In the genomic region with DNA sequence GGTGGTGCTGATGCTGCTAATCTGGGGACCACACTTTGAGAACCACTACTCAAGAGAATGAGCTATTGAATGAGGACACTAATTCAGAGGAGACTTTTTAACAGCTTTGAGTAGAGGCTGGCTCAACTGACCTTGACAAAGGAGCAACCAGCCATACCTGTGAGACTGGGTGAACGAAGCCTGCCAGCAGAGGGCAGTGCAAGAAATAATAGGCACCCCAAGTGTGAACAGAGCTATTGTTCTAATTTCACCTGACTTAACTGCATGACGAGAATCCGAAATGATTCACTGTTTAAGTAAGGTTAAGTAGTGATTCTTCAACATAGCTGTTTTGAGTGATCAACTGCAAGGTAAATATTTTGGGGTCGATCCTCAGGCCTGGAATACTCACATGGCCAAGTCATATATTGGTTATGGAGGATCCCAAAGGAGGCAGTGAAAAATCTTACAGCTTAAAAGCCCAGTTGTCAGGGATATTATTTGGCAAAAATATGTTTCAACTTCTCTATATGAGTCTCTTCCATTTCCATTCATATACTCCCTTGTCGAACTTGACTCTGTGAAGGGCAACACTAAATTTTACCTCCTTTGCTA, we compare ENCODE assay signal across 8 cellular contexts.
DNase-seq lines count a peak whose midpoint lies in the region; ATAC-seq, FAIRE-seq and TF ChIP-seq lines count a peak whose summit lies in the region.

No MANE protein-coding gene starts in this region.

- no peak overlapping the region for H3K27ac Mint-ChIP-seq in activated T-cell treated with anti-CD3 and anti-CD28 coated beads, Interleukin-2, amount 50 U/mL, for 24 hours

- H3K27me3 Mint-ChIP-seq in activated T-cell treated with anti-CD3 and anti-CD28 coated beads, Interleukin-2, amount 50 U/mL, for 24 hours, result no peaks in the 10 kb centered on the region

- TF ChIP-seq POLR2A in GM12891 (IDR thresholded peaks at IDR 0.05; ENCODE audit: low read depth, low read length), result no peak

- intact Hi-C loops in left cardiac atrium (cut with DNase I), result loop anchor here in 1 of 2 donors (1.0 to 10.0 kb wide), 3 partner anchors 522 to 572 kb away; no protein-coding TSS in a partner anchor

- no peaks in the 10 kb centered on the region for H3K4me1 Mint-ChIP-seq in activated T-cell treated with anti-CD3 and anti-CD28 coated beads, Interleukin-2, amount 50 U/mL, for 24 hours (ENCODE audit: low read depth)

- H3K36me3 Mint-ChIP-seq in activated T-cell treated with anti-CD3 and anti-CD28 coated beads, Interleukin-2, amount 50 U/mL, for 24 hours (ENCODE audit: low read depth), result no peaks in the 10 kb centered on the region

- no peaks in the 10 kb centered on the region for H3K9me3 Mint-ChIP-seq in activated T-cell treated with anti-CD3 and anti-CD28 coated beads, Interleukin-2, amount 50 U/mL, for 24 hours

- ATAC-seq in HG02588 (IDR thresholded peaks at IDR 0.05; ENCODE audit: unreplicated experiment), result peak; percentile 97
- peak in 1 of 2 donors; percentile 39 for ATAC-seq in left cardiac atrium

- no peak overlapping the region for H3K4me3 Mint-ChIP-seq in activated T-cell treated with anti-CD3 and anti-CD28 coated beads, Interleukin-2, amount 50 U/mL, for 24 hours

- peak; percentile 98 for FAIRE-seq in GM12891 (lab: Jason Lieb, UNC)

- DNase-seq in A172 (ENCODE audit: low spot score), result peak; percentile 47
- no peak for DNase-seq in GM12891 (ENCODE audit: insufficient read length, low spot score)
- DNase-seq in MV-4-11 (lab: John Stamatoyannopoulos, UW), result peak; percentile 23
- DNase-seq in activated T-cell treated with anti-CD3 and anti-CD28 coated beads, Interleukin-2, amount 50 U/mL, for 24 hours, result peak; percentile 55
- DNase-seq in left cardiac atrium, result peak; percentile 69
- DNase-seq in stimulated activated CD4-positive, alpha-beta T cell treated with anti-CD3 and anti-CD28 coated beads, Interleukin-12 subunit alpha, Interleukin-12 subunit beta, amount 100 ng/mL, for 4 hours, result peak; percentile 9
- DNase-seq in NCI-H510A treated with DMSO at 0.1 percent for 48 hours (lab: John Stamatoyannopoulos, UW), result no peak

TF ChIP-seq in GM12891, 5 proteins besides CTCF, POLR2A, EP300 and RAD21:
- TF ChIP-seq POU2F2 (IDR thresholded peaks at IDR 0.05; ENCODE audit: low read depth, low read length), result no peak
- TF ChIP-seq SPI1 (IDR thresholded peaks at IDR 0.05; ENCODE audit: low read depth, low read length), result no peak

Comparison
In these comparisons a context has a peak if more than half of its experiments do, and no peak if none do; other contexts are left out.
1. DNase-seq: peak in A172 (single experiment), MV-4-11 (single experiment), activated T-cell treated with anti-CD3 and anti-CD28 coated beads, Interleukin-2, amount 50 U/mL, for 24 hours (single experiment), left cardiac atrium (single experiment) and stimulated activated CD4-positive, alpha-beta T cell treated with anti-CD3 and anti-CD28 coated beads, Interleukin-12 subunit alpha, Interleukin-12 subunit beta, amount 100 ng/mL, for 4 hours (single experiment); none in GM12891 (single experiment) and NCI-H510A treated with DMSO at 0.1 percent for 48 hours (single experiment).